In the genomic region with DNA sequence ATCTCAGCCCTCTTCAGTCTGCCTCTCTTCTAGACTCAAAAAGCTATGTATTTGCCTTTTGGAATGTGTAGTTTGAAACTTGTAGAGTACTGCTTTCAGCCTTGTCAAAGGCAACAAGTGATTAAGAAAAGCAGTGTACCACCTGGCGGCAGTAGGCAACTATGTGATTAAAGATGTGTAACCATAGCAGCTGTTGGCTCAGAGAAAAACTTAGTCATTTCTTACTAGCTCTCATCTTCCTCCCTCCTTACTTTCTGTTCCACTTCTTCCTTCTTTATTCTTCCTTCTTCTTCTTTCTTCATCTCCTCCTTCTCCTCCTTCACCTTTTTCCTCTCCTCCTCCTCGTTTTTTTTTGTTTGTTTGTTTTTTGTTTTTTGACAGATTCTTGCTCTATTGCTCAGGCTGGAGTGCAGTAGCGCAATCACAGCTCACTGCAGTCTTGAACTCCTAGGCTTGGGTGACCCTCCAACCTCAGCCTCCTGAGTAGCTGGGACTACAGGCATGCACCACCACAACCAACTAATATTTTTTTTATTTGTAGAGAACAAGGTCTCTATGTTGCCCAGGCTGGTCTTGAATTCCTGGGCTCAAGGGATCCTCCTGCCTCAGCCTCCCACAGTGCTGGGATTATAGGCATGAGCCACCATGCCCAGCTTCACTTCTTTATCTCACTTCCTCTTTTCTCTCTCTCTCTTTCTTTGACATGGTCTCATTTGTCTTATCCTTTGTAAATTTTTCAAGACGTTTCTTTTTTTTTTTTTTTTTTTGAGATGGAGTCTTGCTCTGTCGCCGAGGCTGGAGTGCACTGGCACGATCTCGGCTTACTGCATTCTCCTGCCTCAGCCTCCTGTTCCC, we compare ENCODE assay signal across 8 cellular contexts. TPM values are rescaled to one million over a fixed set of nuclear protein-coding genes. Genes with fewer than 3 reads are reported as not detected.
A peak's percentile ranks its signal among the peaks of the same experiment; 100 is the strongest.
DNase-seq lines count a peak whose midpoint lies in the region; ATAC-seq and TF ChIP-seq lines count a peak whose summit lies in the region.

No MANE protein-coding gene starts in this region.

- H3K27me3 ChIP-seq in body of pancreas, result no peaks in the 10 kb centered on the region

- no peak overlapping the region for H3K4me3 Mint-ChIP-seq in natural killer cell treated with Interleukin-12 subunit alpha and Interleukin-12 subunit beta and Interleukin-15 and Interleukin-18, amount 100 ng/mL, for 72 hours
- no peak overlapping the region for H3K4me3 Mint-ChIP-seq in natural killer cell
- no peak overlapping the region for H3K4me3 Mint-ChIP-seq in osteocyte (ENCODE audit: unreplicated experiment)

- no peaks in the 10 kb centered on the region for H3K4me1 ChIP-seq in body of pancreas

- no peaks in the 10 kb centered on the region for H3K27me3 Mint-ChIP-seq in natural killer cell treated with Interleukin-12 subunit alpha and Interleukin-12 subunit beta and Interleukin-15 and Interleukin-18, amount 100 ng/mL, for 72 hours
- H3K27me3 Mint-ChIP-seq in natural killer cell (ENCODE audit: low read depth in 2 of 2) (no peaks in the 10 kb centered on the region), osteocyte (ENCODE audit: unreplicated experiment) (no peaks in the 10 kb centered on the region)

- peak overlapping the region; percentile 9 to 51 for H3K27ac Mint-ChIP-seq in natural killer cell treated with Interleukin-12 subunit alpha and Interleukin-12 subunit beta and Interleukin-15 and Interleukin-18, amount 100 ng/mL, for 72 hours
- H3K27ac Mint-ChIP-seq in natural killer cell (no peak overlapping the region), osteocyte (ENCODE audit: unreplicated experiment) (no peak overlapping the region)

- ATAC-seq in natural killer cell treated with Interleukin-12 subunit alpha and Interleukin-12 subunit beta and Interleukin-15 and Interleukin-18, amount 100 ng/mL, for 72 hours, result no peak
- no peak for ATAC-seq in natural killer cell
- ATAC-seq in HG02642 (IDR thresholded peaks at IDR 0.05; ENCODE audit: poor library complexity, unreplicated experiment), result peak; percentile 98
- peak; percentile 55 for ATAC-seq in body of pancreas

- H3K27ac ChIP-seq in body of pancreas, result no peak overlapping the region

- no peak for DNase-seq in natural killer cell treated with Interleukin-12 subunit alpha and Interleukin-12 subunit beta and Interleukin-15 and Interleukin-18, amount 100 ng/mL, for 72 hours (ENCODE audit: low spot score)
- DNase-seq in natural killer cell, result no peak
- DNase-seq in NCI-H226, result peak; percentile 55
- DNase-seq in body of pancreas, result peak; percentile 13 to 39 (median 18)
- DNase-seq in stimulated activated CD4-positive, alpha-beta T cell treated with anti-CD3 and anti-CD28 coated beads, Interleukin-12 subunit alpha, Interleukin-12 subunit beta, amount 100 ng/mL, for 48 hours (ENCODE audit: low read depth in 2 of 3, low spot score in 1 of 3), result peak; percentile 4 to 8 (median 5)
- DNase-seq in NCI-H2227 treated with DMSO at 0.1 percent for 48 hours (lab: John Stamatoyannopoulos, UW), result no peak
- DNase-seq in osteocyte (ENCODE audit: extremely low spot score, unreplicated experiment), result no peak

- no peaks in the 10 kb centered on the region for H3K9me3 ChIP-seq in body of pancreas

- TF ChIP-seq CTCF in natural killer cell (IDR thresholded peaks at IDR 0.05) (no peak), body of pancreas (IDR thresholded peaks at IDR 0.05) (peak in 4 of 7 experiments; percentile 8 to 38 (median 30)), osteocyte (IDR thresholded peaks at IDR 0.05) (no peak)

- 78 to 84% methylated on average over 7 to 8 of the region's 8 CpGs for WGBS in body of pancreas, 2 donors

- H3K36me3 ChIP-seq in body of pancreas (replicated peaks in 1 of 2; ENCODE audit: insufficient read depth in 1 of 2, low read depth in 2 of 2), result no peaks in the 10 kb centered on the region

- TF ChIP-seq POLR2A in body of pancreas (IDR thresholded peaks at IDR 0.05), result no peak

- intact Hi-C loops in natural killer cell (cut with micrococcal nuclease), result no loop called here
- intact Hi-C loops in body of pancreas (cut with DNase I), result no loop called here

- H3K4me1 Mint-ChIP-seq in natural killer cell treated with Interleukin-12 subunit alpha and Interleukin-12 subunit beta and Interleukin-15 and Interleukin-18, amount 100 ng/mL, for 72 hours (ENCODE audit: low read depth in 2 of 2), result peaks cover 9 to 14% of the 10 kb centered on the region in 2 donors
- H3K4me1 Mint-ChIP-seq in natural killer cell (peaks cover 20 to 34% of the 10 kb centered on the region in 2 donors), osteocyte (ENCODE audit: unreplicated experiment) (peaks cover 12% of the 10 kb centered on the region)

- peaks cover 20% of the 10 kb centered on the region for H3K36me3 Mint-ChIP-seq in natural killer cell treated with Interleukin-12 subunit alpha and Interleukin-12 subunit beta and Interleukin-15 and Interleukin-18, amount 100 ng/mL, for 72 hours
- H3K36me3 Mint-ChIP-seq in natural killer cell (peaks cover 17% of the 10 kb centered on the region), osteocyte (ENCODE audit: unreplicated experiment) (peaks cover 56% of the 10 kb centered on the region)

- H3K9me3 Mint-ChIP-seq in natural killer cell treated with Interleukin-12 subunit alpha and Interleukin-12 subunit beta and Interleukin-15 and Interleukin-18, amount 100 ng/mL, for 72 hours, result no peaks in the 10 kb centered on the region
- peaks cover 0 to 12% of the 10 kb centered on the region in 2 donors for H3K9me3 Mint-ChIP-seq in natural killer cell
- peaks cover 16% of the 10 kb centered on the region for H3K9me3 Mint-ChIP-seq in osteocyte (ENCODE audit: unreplicated experiment)

- no peak overlapping the region for H3K4me3 ChIP-seq in body of pancreas

RNA-seq across cellular contexts. Expression of a gene that starts 32.6 kb away (rescaled TPM):
- total RNA-seq in natural killer cell treated with Interleukin-12 subunit alpha and Interleukin-12 subunit beta and Interleukin-15 and Interleukin-18, amount 100 ng/mL, for 72 hours, result 10 to 100 TPM; 21.1 to 25.1 TPM
- total RNA-seq in natural killer cell (10 to 100 TPM; 16.0 to 21.9 (median 17.6) TPM), body of pancreas (10 to 100 TPM; 10.1 to 10.5 TPM), osteocyte (9.5 and 14.9 TPM in 2 replicates)

RNA-seq across cellular contexts. Expression of a gene that starts 32.8 kb away (rescaled TPM):
- 10 to 100 TPM; 25.1 to 28.8 TPM for total RNA-seq in natural killer cell treated with Interleukin-12 subunit alpha and Interleukin-12 subunit beta and Interleukin-15 and Interleukin-18, amount 100 ng/mL, for 72 hours
- total RNA-seq in natural killer cell, result 10 to 100 TPM; 25.9 to 34.0 (median 25.9) TPM
- 10 to 100 TPM; 12.5 to 27.0 TPM for total RNA-seq in body of pancreas
- 16.5 and 22.2 TPM in 2 replicates for total RNA-seq in osteocyte

Comparison
In these comparisons a context has a peak if more than half of its experiments do, and no peak if none do; other contexts are left out.
1. H3K27ac Mint-ChIP-seq: peak in natural killer cell treated with Interleukin-12 subunit alpha and Interleukin-12 subunit beta and Interleukin-15 and Interleukin-18, amount 100 ng/mL, for 72 hours (2 of 2); none in natural killer cell (0 of 2) and osteocyte (single experiment).
2. ATAC-seq: peak in HG02642 (single experiment) and body of pancreas (single experiment); none in natural killer cell treated with Interleukin-12 subunit alpha and Interleukin-12 subunit beta and Interleukin-15 and Interleukin-18, amount 100 ng/mL, for 72 hours (0 of 2) and natural killer cell (0 of 3).
3. DNase-seq: peak in NCI-H226 (single experiment), body of pancreas (4 of 4) and stimulated activated CD4-positive, alpha-beta T cell treated with anti-CD3 and anti-CD28 coated beads, Interleukin-12 subunit alpha, Interleukin-12 subunit beta, amount 100 ng/mL, for 48 hours (3 of 3); none in natural killer cell treated with Interleukin-12 subunit alpha and Interleukin-12 subunit beta and Interleukin-15 and Interleukin-18, amount 100 ng/mL, for 72 hours (single experiment), natural killer cell (single experiment), NCI-H2227 treated with DMSO at 0.1 percent for 48 hours (single experiment) and osteocyte (single experiment).
4. CTCF ChIP-seq: peak in body of pancreas (4 of 7); none in natural killer cell (single experiment) and osteocyte (single experiment).